Comparison of ENCODE assay signal across 16 cellular contexts in the genomic region with DNA sequence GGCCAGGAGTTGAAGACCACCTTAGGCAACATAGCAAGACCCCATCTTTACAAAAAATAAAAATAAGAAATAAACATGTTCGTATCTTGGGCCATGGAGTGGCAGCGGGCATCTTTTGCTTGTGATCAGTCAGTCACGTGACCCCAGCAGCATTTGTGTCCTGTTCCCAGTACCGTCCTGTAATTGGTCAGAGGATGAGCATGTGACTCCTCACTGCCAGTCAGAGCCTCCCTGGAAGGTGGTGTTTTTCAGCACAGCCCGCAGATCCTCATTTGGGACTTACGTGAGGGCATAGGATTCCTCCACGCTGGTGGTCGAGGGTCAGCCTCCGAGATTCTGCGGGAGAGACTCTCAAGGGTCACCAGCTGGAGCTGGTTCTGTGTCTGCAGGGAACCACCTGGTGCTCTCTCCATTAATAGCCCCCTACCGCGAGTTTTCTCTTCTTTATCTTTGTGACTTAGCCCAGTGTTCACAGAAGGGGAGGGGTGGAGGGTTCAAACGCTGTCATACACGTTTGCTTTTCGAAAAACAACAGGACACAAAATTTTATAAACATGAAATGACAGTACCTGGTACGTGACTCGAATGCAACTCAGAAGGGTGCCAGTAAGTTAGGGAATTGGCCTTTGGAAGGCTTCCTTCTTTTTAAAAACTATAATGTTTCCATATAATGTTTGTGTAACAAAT. TPM values are rescaled to one million over a fixed set of nuclear protein-coding genes. Genes with fewer than 3 reads are reported as not detected.
DNase-seq lines count a peak whose midpoint lies in the region; ATAC-seq, FAIRE-seq and TF ChIP-seq lines count a peak whose summit lies in the region.
"Had no signal": no experiment of that assay in that cellular context is flagged by ENCODE, and none has a peak within 500 bp of the region (broad histone marks: within the 10 kb centered on the region; RNA-seq: fewer than 3 reads in every experiment).

No MANE protein-coding gene starts in this region.

- H4K20me1 ChIP-seq in HepG2 (ENCODE audit: insufficient read depth, low read length): no peaks in the 10 kb centered on the region

- in situ Hi-C loops in HepG2 (cut with HindIII; ENCODE audit: extremely low pct_ligation_motif_present, low pct_unique_long_range_greater_than_20kb) (no loop called here), transverse colon (cut with MboI; ENCODE audit: low pct_ligation_motif_present in 1 of 4, low pct_unique_long_range_greater_than_20kb in 1 of 4, low sequenced_read_pairs in 3 of 4) (no loop called here)

- TF ChIP-seq RAD21 in HepG2 (CRISPR knock-in tag; IDR thresholded peaks at IDR 0.05): no peak

- peak; percentile 34 to 41 for DNase-seq in NCI-H1930 (lab: John Stamatoyannopoulos, UW)
- DNase-seq in SHP77 treated with DMSO at 0.1 percent for 48 hours (lab: John Stamatoyannopoulos, UW): peak; percentile 92
- peak; percentile 59 for DNase-seq in HepG2 (ENCODE audit: low spot score)
- DNase-seq in transverse colon: no peak
- DNase-seq in OCI-M1 (lab: John Stamatoyannopoulos, UW): no peak
- no peak for DNase-seq in activated CD4-positive, alpha-beta T cell treated with anti-CD3 and anti-CD28 coated beads for 48 hours
- DNase-seq: activated B cell treated with CpG ODN at 0.5 μM for 24 hours, amygdala had no signal

- peak overlapping the region; percentile 66 for H3K4me2 ChIP-seq in HepG2 (ENCODE audit: low read depth, low read length)
- H3K4me2 ChIP-seq: BLaER1, KMS-11 had no signal

- TF ChIP-seq EP300 in HepG2 (IDR thresholded peaks at IDR 0.05; ENCODE audit: low read depth in 2 of 2, low read length in 2 of 2): no peak
- no peak for TF ChIP-seq EP300 in HepG2 (CRISPR knock-in tag; IDR thresholded peaks at IDR 0.05; ENCODE audit: borderline replicate concordance)
- no peak for TF ChIP-seq EP300 in transverse colon (IDR thresholded peaks at IDR 0.05; ENCODE audit: low read depth)

- H2AFZ ChIP-seq in HepG2 (ENCODE audit: low read length): peak overlapping the region; percentile 75

- WGBS in HepG2 (ENCODE audit: low lambda C conversion rate): 23% methylated on average over 17 of the region's 17 CpGs
- WGBS in transverse colon (ENCODE audit: low coverage in 1 of 2), 2 donors: 81 to 95% methylated on average over 8 to 17 of the region's 17 CpGs

- H3K27me3 ChIP-seq in HepG2 (ENCODE audit: control insufficient read depth in 1 of 2, insufficient read depth in 2 of 2, low read length in 2 of 2) (peaks cover 0 to 35% of the 10 kb centered on the region in 2 experiments; a peak in 3 of 5 replicates), transverse colon (no peaks in the 10 kb centered on the region)
- H3K27me3 ChIP-seq: BLaER1, right lobe of liver had no signal

- H3K9ac ChIP-seq in ES-I3 (ENCODE audit: low read depth, low read length) (peak overlapping the region; percentile 69), HepG2 (ENCODE audit: insufficient read depth, low read depth, low read length) (0 out of 2 replicates have a peak overlapping the region, but pooled peaks have one; percentile 2)
- H3K9ac ChIP-seq: BLaER1, KMS-11 had no signal

- FAIRE-seq in HepG2 (lab: Jason Lieb, UNC): no peak
- FAIRE-seq: GM18507, keratinocyte had no signal

- intact Hi-C loops in HepG2 (cut with micrococcal nuclease; ENCODE audit: unreplicated experiment) (no loop called here), transverse colon (cut with DNase I; ENCODE audit: low total_unique reads) (no loop called here)

- CTCF ChIA-PET in HepG2 (lab: Yijun Ruan, JAX; ENCODE audit: low intra/inter-chr PET ratio, low total read pairs): no interaction called here

- ATAC-seq in HepG2 (peak; percentile 82), GM21825 (IDR thresholded peaks at IDR 0.05; ENCODE audit: unreplicated experiment) (no peak)
- ATAC-seq: right lobe of liver had no signal

- POLR2A ChIA-PET in HepG2 (lab: Yijun Ruan, JAX): no interaction called here

- H3K9me3 ChIP-seq in ES-I3 (ENCODE audit: control insufficient read depth, insufficient read depth, low read length) (no peaks in the 10 kb centered on the region), HepG2 (ENCODE audit: low read length) (no peaks in the 10 kb centered on the region), transverse colon (no peaks in the 10 kb centered on the region)
- H3K9me3 ChIP-seq: BLaER1, right lobe of liver had no signal

- no peaks in the 10 kb centered on the region for H3K36me3 ChIP-seq in ES-I3 (ENCODE audit: insufficient read depth, low read length)
- no peaks in the 10 kb centered on the region for H3K36me3 ChIP-seq in HepG2 (replicated peaks in 1 of 2; ENCODE audit: control insufficient read depth in 1 of 2, insufficient read depth in 2 of 2, low read length in 2 of 2)
- no peaks in the 10 kb centered on the region for H3K36me3 ChIP-seq in transverse colon
- H3K36me3 ChIP-seq: right lobe of liver had no signal

- TF ChIP-seq CTCF in HepG2 (CRISPR knock-in tag; IDR thresholded peaks at IDR 0.05) (no peak), transverse colon (IDR thresholded peaks at IDR 0.05) (no peak)

- BruUV-seq in HepG2 (replicated peaks; lab: Mats Ljungman, UMichigan): no TSS peak

- peak overlapping the region in 1 of 3 experiments; percentile 35; a peak in 1 of 6 replicates for H3K4me3 ChIP-seq in HepG2 (replicated peaks in 1 of 3; ENCODE audit: insufficient read depth in 1 of 3, low read depth in 2 of 3, low read length in 3 of 3)
- no peak overlapping the region for H3K4me3 ChIP-seq in transverse colon
- H3K4me3 ChIP-seq: BLaER1, right lobe of liver, SK-N-MC had no signal

- H3K4me1 ChIP-seq in ES-I3 (ENCODE audit: insufficient read depth, low read length) (peaks cover 11% of the 10 kb centered on the region; the same call in 1 of the 2 replicates), HepG2 (ENCODE audit: insufficient read depth, low read length) (peaks cover 21% of the 10 kb centered on the region), transverse colon (peaks cover 0 to 8% (median 0%) of the 10 kb centered on the region in 4 donors)
- H3K4me1 ChIP-seq: right lobe of liver had no signal

- H3K79me2 ChIP-seq in HepG2 (ENCODE audit: insufficient read depth, low read length): no peaks in the 10 kb centered on the region

- TF ChIP-seq POLR2A in HepG2 (IDR thresholded peaks at IDR 0.05; ENCODE audit: insufficient read depth in 1 of 2, low read depth in 2 of 2, low read length in 2 of 2) (no peak; a peak in 1 of 4 replicates), transverse colon (IDR thresholded peaks at IDR 0.05) (no peak)

- H3K27ac ChIP-seq in HepG2 (ENCODE audit: extremely low read length, insufficient read depth, low read length) (no peak overlapping the region), transverse colon (no peak overlapping the region)
- H3K27ac ChIP-seq: BLaER1, KMS-11, right lobe of liver, SK-N-MC had no signal

TF ChIP-seq in HepG2, 621 proteins besides CTCF, POLR2A, EP300 and RAD21 (continues in another document):
- TF ChIP-seq, protein P1, sequence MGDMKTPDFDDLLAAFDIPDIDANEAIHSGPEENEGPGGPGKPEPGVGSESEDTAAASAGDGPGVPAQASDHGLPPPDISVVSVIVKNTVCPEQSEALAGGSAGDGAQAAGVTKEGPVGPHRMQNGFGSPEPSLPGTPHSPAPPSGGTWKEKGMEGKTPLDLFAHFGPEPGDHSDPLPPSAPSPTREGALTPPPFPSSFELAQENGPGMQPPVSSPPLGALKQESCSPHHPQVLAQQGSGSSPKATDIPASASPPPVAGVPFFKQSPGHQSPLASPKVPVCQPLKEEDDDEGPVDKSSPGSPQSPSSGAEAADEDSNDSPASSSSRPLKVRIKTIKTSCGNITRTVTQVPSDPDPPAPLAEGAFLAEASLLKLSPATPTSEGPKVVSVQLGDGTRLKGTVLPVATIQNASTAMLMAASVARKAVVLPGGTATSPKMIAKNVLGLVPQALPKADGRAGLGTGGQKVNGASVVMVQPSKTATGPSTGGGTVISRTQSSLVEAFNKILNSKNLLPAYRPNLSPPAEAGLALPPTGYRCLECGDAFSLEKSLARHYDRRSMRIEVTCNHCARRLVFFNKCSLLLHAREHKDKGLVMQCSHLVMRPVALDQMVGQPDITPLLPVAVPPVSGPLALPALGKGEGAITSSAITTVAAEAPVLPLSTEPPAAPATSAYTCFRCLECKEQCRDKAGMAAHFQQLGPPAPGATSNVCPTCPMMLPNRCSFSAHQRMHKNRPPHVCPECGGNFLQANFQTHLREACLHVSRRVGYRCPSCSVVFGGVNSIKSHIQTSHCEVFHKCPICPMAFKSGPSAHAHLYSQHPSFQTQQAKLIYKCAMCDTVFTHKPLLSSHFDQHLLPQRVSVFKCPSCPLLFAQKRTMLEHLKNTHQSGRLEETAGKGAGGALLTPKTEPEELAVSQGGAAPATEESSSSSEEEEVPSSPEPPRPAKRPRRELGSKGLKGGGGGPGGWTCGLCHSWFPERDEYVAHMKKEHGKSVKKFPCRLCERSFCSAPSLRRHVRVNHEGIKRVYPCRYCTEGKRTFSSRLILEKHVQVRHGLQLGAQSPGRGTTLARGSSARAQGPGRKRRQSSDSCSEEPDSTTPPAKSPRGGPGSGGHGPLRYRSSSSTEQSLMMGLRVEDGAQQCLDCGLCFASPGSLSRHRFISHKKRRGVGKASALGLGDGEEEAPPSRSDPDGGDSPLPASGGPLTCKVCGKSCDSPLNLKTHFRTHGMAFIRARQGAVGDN (CRISPR knock-in tag; IDR thresholded peaks at IDR 0.05): peak; percentile 26

RNA-seq across cellular contexts. Expression of gene MRC2, which starts 17.2 kb away (rescaled TPM):
- total RNA-seq in HepG2 (2016; rRNA removed; fragmentation: Illumina TruSeq; extraction: Trizol) (not detected in 2 replicates), transverse colon (10 to 100 TPM in 3 of 4 donors, 1 to 10 TPM in 1; 7.9 to 47.2 (median 14.5) TPM)
- total RNA-seq in HepG2 (2016; cell fraction: cytosol; rRNA removed; fragmentation: Illumina TruSeq; extraction: Trizol; ENCODE audit: low read depth): not detected in 2 replicates
- total RNA-seq in HepG2 (2016; cell fraction: insoluble cytoplasmic fraction; rRNA removed; fragmentation: Illumina TruSeq; extraction: Trizol): not detected in 2 replicates
- total RNA-seq in HepG2 (2016; cell fraction: membrane; rRNA removed; fragmentation: Illumina TruSeq; extraction: Trizol): not detected in 2 replicates
- total RNA-seq in HepG2 (2016; cell fraction: nucleus; rRNA removed; fragmentation: Illumina TruSeq; extraction: Trizol): not detected in 2 replicates
- not detected in 2 replicates for polyA plus RNA-seq in HepG2 (2011; rRNA removed)
- not detected in 2 replicates for polyA plus RNA-seq in HepG2 (2011; cell fraction: cytosol; rRNA removed)
- 0.03 and 0.10 TPM in 2 replicates for polyA plus RNA-seq in HepG2 (2011; cell fraction: nucleus; rRNA removed)
- 0.01 TPM in 1 of 2 replicates, not detected in the other for polyA plus RNA-seq in HepG2 (2012)
- polyA plus RNA-seq in HepG2 (2016; cell fraction: cytosol; fragmentation: Illumina TruSeq; extraction: Trizol; ENCODE audit: low read depth): not detected in 2 replicates
- not detected in 2 replicates for polyA plus RNA-seq in HepG2 (2016; cell fraction: insoluble cytoplasmic fraction; fragmentation: Illumina TruSeq; extraction: Trizol; ENCODE audit: low read depth)
- polyA plus RNA-seq in HepG2 (2016; cell fraction: membrane; fragmentation: Illumina TruSeq; extraction: Trizol; ENCODE audit: low read depth): not detected in 2 replicates
- not detected in 2 replicates for polyA plus RNA-seq in HepG2 (2016; cell fraction: nucleus; fragmentation: Illumina TruSeq; extraction: Trizol; ENCODE audit: insufficient read depth, low read depth)
- 0.04 and 20.3 TPM in 2 replicates for polyA minus RNA-seq in HepG2 (2011; rRNA and poly(A)+ RNA removed; ENCODE audit: low replicate concordance)
- 0.26 TPM in 1 of 2 replicates, not detected in the other for polyA minus RNA-seq in HepG2 (2011; cell fraction: cytosol; rRNA and poly(A)+ RNA removed)
- 0.12 and 0.39 TPM in 2 replicates for polyA minus RNA-seq in HepG2 (2011; cell fraction: nucleus; rRNA and poly(A)+ RNA removed)

Comparison
In these comparisons a context has a peak if more than half of its experiments do, and no peak if none do; other contexts are left out.
1. DNase-seq: peak in NCI-H1930 (2 of 2), SHP77 treated with DMSO at 0.1 percent for 48 hours (single experiment) and HepG2 (single experiment); none in transverse colon (single experiment), OCI-M1 (single experiment) and activated CD4-positive, alpha-beta T cell treated with anti-CD3 and anti-CD28 coated beads for 48 hours (single experiment).
2. RNA of gene MRC2, which starts 17.2 kb away (total RNA-seq): 7.9 to 47.2 TPM in transverse colon; not detected in HepG2; every median in the first group is over 4 times any median in the second.